ENCODE assay signal across 2 cellular contexts in genomic region chr3:12770816-12771215, GRCh38. TPM values are rescaled to one million over a fixed set of nuclear protein-coding genes. Genes with fewer than 3 reads are reported as not detected.
"Had no signal": no experiment of that assay in that cellular context is flagged by ENCODE, and none has a peak within 500 bp of the region (broad histone marks: within the 10 kb centered on the region; RNA-seq: fewer than 3 reads in every experiment).

No MANE protein-coding gene starts in this region.

RNA-seq across cellular contexts. Expression of gene TMEM40, which starts 11.8 kb away (rescaled TPM):
- total RNA-seq: LHCN-M2 had no signal

RNA-seq across cellular contexts. Expression of gene CAND2, which starts 25.7 kb away (rescaled TPM):
- total RNA-seq: MCF 10A had no signal
